In genomic region chr7:76234282-76234584, GRCh38 we compare ENCODE assay signal across 18 cellular contexts. TPM values are rescaled to one million over a fixed set of nuclear protein-coding genes. Genes with fewer than 3 reads are reported as not detected.
DNase-seq lines count a peak whose midpoint lies in the region; ATAC-seq and TF ChIP-seq lines count a peak whose summit lies in the region.
"Had no signal": no experiment of that assay in that cellular context is flagged by ENCODE, and none has a peak within 500 bp of the region (broad histone marks: within the 10 kb centered on the region; RNA-seq: fewer than 3 reads in every experiment).

No MANE protein-coding gene starts in this region.

- no peak for DNase-seq in activated naive CD8-positive, alpha-beta T cell treated with anti-CD3 and anti-CD28 coated beads for 36 hours
- DNase-seq in activated B cell treated with CpG ODN at 0.5 μM for 24 hours (no peak), T-helper 9 cell (no peak), cardiac septum (ENCODE audit: low spot score) (no peak)
- DNase-seq: activated CD8-positive, alpha-beta memory T cell treated with anti-CD3 and anti-CD28 coated beads for 24 hours; activated effector memory CD4-positive, alpha-beta T cell treated with anti-CD3 and anti-CD28 coated beads, Interleukin-2, amount 50 U/mL, for 16 hours; brain microvascular endothelial cell; heart right ventricle; MG63; NCI-H187; pancreas; stimulated activated CD4-positive, alpha-beta T cell treated with anti-CD3 and anti-CD28 coated beads, Interleukin-4, amount 100 ng/mL, for 24 hours; stimulated activated CD8-positive, alpha-beta memory T cell treated with anti-CD3 and anti-CD28 coated beads, Interleukin-4, amount 100 ng/mL, for 48 hours; tibial artery had no signal

- H3K27me3 ChIP-seq in iPS-15b (ENCODE audit: control insufficient read depth, insufficient read depth, low read length), result no peaks in the 10 kb centered on the region
- H3K27me3 ChIP-seq: brain microvascular endothelial cell, MG63 had no signal

- peaks cover 45% of the 10 kb centered on the region for H3K27me3 Mint-ChIP-seq in activated naive CD8-positive, alpha-beta T cell
- H3K27me3 Mint-ChIP-seq in activated naive CD8-positive, alpha-beta T cell treated with anti-CD3 and anti-CD28 coated beads for 36 hours, result peaks cover 83% of the 10 kb centered on the region
- peaks cover 56% of the 10 kb centered on the region for H3K27me3 Mint-ChIP-seq in activated B cell treated with CpG ODN at 0.5 μM for 24 hours
- H3K27me3 Mint-ChIP-seq in stimulated activated memory B cell treated with anti-CD40 and anti-IgM and Interleukin-4, amounts not matched to agents 10 μg/mL and 1 μg/mL and 100 μg/mL, for 72 hours, result peaks cover 96% of the 10 kb centered on the region

- no peaks in the 10 kb centered on the region for H3K36me3 ChIP-seq in iPS-15b (ENCODE audit: control insufficient read depth, insufficient read depth, low read length)
- H3K36me3 ChIP-seq: brain microvascular endothelial cell, heart right ventricle, MG63, pancreas, tibial artery had no signal

- H3K4me3 ChIP-seq in iPS-15b (ENCODE audit: low read depth, low read length), result peak overlapping the region; percentile 79
- H3K4me3 ChIP-seq: MG63 had no signal

- intact Hi-C loops in activated B cell treated with CpG ODN at 0.5 μM for 24 hours (cut with micrococcal nuclease), result no loop called here
- intact Hi-C loops in cardiac septum (cut with DNase I), result no loop called here

- H3K9ac ChIP-seq in iPS-15b (ENCODE audit: low read depth, low read length), result no peak overlapping the region

- peak overlapping the region; percentile 62 for H3K4me3 Mint-ChIP-seq in activated naive CD8-positive, alpha-beta T cell
- no peak overlapping the region for H3K4me3 Mint-ChIP-seq in activated naive CD8-positive, alpha-beta T cell treated with anti-CD3 and anti-CD28 coated beads for 36 hours
- H3K4me3 Mint-ChIP-seq in activated B cell treated with CpG ODN at 0.5 μM for 24 hours, result peak overlapping the region; percentile 53
- H3K4me3 Mint-ChIP-seq in stimulated activated memory B cell treated with anti-CD40 and anti-IgM and Interleukin-4, amounts not matched to agents 10 μg/mL and 1 μg/mL and 100 μg/mL, for 72 hours, result peak overlapping the region; percentile 30

- peaks cover 29% of the 10 kb centered on the region for H3K4me1 ChIP-seq in iPS-15b (ENCODE audit: control insufficient read depth, insufficient read depth, low read length)
- H3K4me1 ChIP-seq: pancreas had no signal

- no peak overlapping the region for H3K27ac Mint-ChIP-seq in activated naive CD8-positive, alpha-beta T cell
- no peak overlapping the region for H3K27ac Mint-ChIP-seq in activated naive CD8-positive, alpha-beta T cell treated with anti-CD3 and anti-CD28 coated beads for 36 hours
- no peak overlapping the region for H3K27ac Mint-ChIP-seq in activated B cell treated with CpG ODN at 0.5 μM for 24 hours
- no peak overlapping the region for H3K27ac Mint-ChIP-seq in stimulated activated memory B cell treated with anti-CD40 and anti-IgM and Interleukin-4, amounts not matched to agents 10 μg/mL and 1 μg/mL and 100 μg/mL, for 72 hours

- ATAC-seq in activated B cell treated with CpG ODN at 0.5 μM for 24 hours (ENCODE audit: low read depth) (no peak), GM18517 (IDR thresholded peaks at IDR 0.05; ENCODE audit: unreplicated experiment) (no peak)
- ATAC-seq in stimulated activated memory B cell treated with anti-CD40 and anti-IgM and Interleukin-4, amounts not matched to agents 10 μg/mL and 1 μg/mL and 100 μg/mL, for 72 hours, result no peak

- H3K4me1 Mint-ChIP-seq in activated naive CD8-positive, alpha-beta T cell (ENCODE audit: low read depth), result peaks cover 4% of the 10 kb centered on the region
- peaks cover 2% of the 10 kb centered on the region for H3K4me1 Mint-ChIP-seq in activated naive CD8-positive, alpha-beta T cell treated with anti-CD3 and anti-CD28 coated beads for 36 hours
- H3K4me1 Mint-ChIP-seq in activated B cell treated with CpG ODN at 0.5 μM for 24 hours, result peaks cover 8% of the 10 kb centered on the region
- H3K4me1 Mint-ChIP-seq in stimulated activated memory B cell treated with anti-CD40 and anti-IgM and Interleukin-4, amounts not matched to agents 10 μg/mL and 1 μg/mL and 100 μg/mL, for 72 hours, result peaks cover 6% of the 10 kb centered on the region

- no peaks in the 10 kb centered on the region for H3K9me3 Mint-ChIP-seq in activated naive CD8-positive, alpha-beta T cell (ENCODE audit: low read depth)
- no peaks in the 10 kb centered on the region for H3K9me3 Mint-ChIP-seq in activated naive CD8-positive, alpha-beta T cell treated with anti-CD3 and anti-CD28 coated beads for 36 hours
- H3K9me3 Mint-ChIP-seq in activated B cell treated with CpG ODN at 0.5 μM for 24 hours, result no peaks in the 10 kb centered on the region
- H3K9me3 Mint-ChIP-seq in stimulated activated memory B cell treated with anti-CD40 and anti-IgM and Interleukin-4, amounts not matched to agents 10 μg/mL and 1 μg/mL and 100 μg/mL, for 72 hours, result peaks cover 3% of the 10 kb centered on the region

- H3K36me3 Mint-ChIP-seq in activated naive CD8-positive, alpha-beta T cell, result no peaks in the 10 kb centered on the region
- no peaks in the 10 kb centered on the region for H3K36me3 Mint-ChIP-seq in activated naive CD8-positive, alpha-beta T cell treated with anti-CD3 and anti-CD28 coated beads for 36 hours
- H3K36me3 Mint-ChIP-seq in activated B cell treated with CpG ODN at 0.5 μM for 24 hours (ENCODE audit: low read depth), result no peaks in the 10 kb centered on the region
- no peaks in the 10 kb centered on the region for H3K36me3 Mint-ChIP-seq in stimulated activated memory B cell treated with anti-CD40 and anti-IgM and Interleukin-4, amounts not matched to agents 10 μg/mL and 1 μg/mL and 100 μg/mL, for 72 hours

- no peaks in the 10 kb centered on the region for H3K9me3 ChIP-seq in iPS-15b (ENCODE audit: control insufficient read depth, insufficient read depth, low read length)
- H3K9me3 ChIP-seq: heart right ventricle, MG63, pancreas, tibial artery had no signal

- POLR2A ChIA-PET in activated B cell treated with CpG ODN at 0.5 μM for 24 hours (lab: Charles Lee), result no interaction called here

- no peak for TF ChIP-seq CTCF in activated B cell treated with CpG ODN at 0.5 μM for 24 hours (IDR thresholded peaks at IDR 0.05)

- CTCF ChIA-PET in activated B cell treated with CpG ODN at 0.5 μM for 24 hours (lab: Charles Lee), result no interaction called here

RNA-seq across cellular contexts. Expression of gene SRRM3, which starts 32.5 kb away (rescaled TPM):
- not detected for total RNA-seq in activated naive CD8-positive, alpha-beta T cell treated with anti-CD3 and anti-CD28 coated beads for 36 hours
- total RNA-seq in activated B cell treated with CpG ODN at 0.5 μM for 24 hours (not detected in 2 replicates), cardiac septum (7.6 TPM)
